ENCODE assay signal across 35 cellular contexts in genomic region chr21:38556390-38556789, GRCh38. TPM values are rescaled to one million over a fixed set of nuclear protein-coding genes. Genes with fewer than 3 reads are reported as not detected.
"Had no signal": no experiment of that assay in that cellular context is flagged by ENCODE, and none has a peak within 500 bp of the region (broad histone marks: within the 10 kb centered on the region; RNA-seq: fewer than 3 reads in every experiment).

No MANE protein-coding gene starts in this region.

- H3K9me3 Mint-ChIP-seq: activated CD4-positive, alpha-beta memory T cell treated with anti-CD3 and anti-CD28 coated beads, Interleukin-2, amount 10 ng/mL, durations not matched to agents 7 days and 5 days; activated CD4-positive, alpha-beta T cell treated with anti-CD3 and anti-CD28 coated beads, Interleukin-2, amount 10 ng/mL, durations not matched to agents 7 days and 5 days; activated T-cell treated with anti-CD3 and anti-CD28 coated beads, Interleukin-2, amount 50 U/mL, for 24 hours; activated T-cell treated with anti-CD3 and anti-CD28 coated beads, Interleukin-2, amount 50 U/mL, for 72 hours; central memory CD8-positive, alpha-beta T cell; T-helper 1 cell treated with Interleukin-12 subunit alpha and Interleukin-12 subunit beta and Interleukin-4 antibody, amounts not matched to agents 30 μg/mL and 1 μg/mL, for 36 hours had no signal

- H3K27ac ChIP-seq: brain microvascular endothelial cell, epithelial cell of prostate, esophagus squamous epithelium, gastroesophageal sphincter, heart right ventricle had no signal

- FAIRE-seq: astrocyte, bronchial epithelial cell, colon, endometrium, endothelial cell of umbilical vein had no signal

- H3K36me3 Mint-ChIP-seq: activated naive CD8-positive, alpha-beta T cell had no signal

- H3K4me3 Mint-ChIP-seq: activated CD4-positive, alpha-beta memory T cell treated with anti-CD3 and anti-CD28 coated beads, Interleukin-2, amount 10 ng/mL, durations not matched to agents 7 days and 5 days; activated CD4-positive, alpha-beta T cell treated with anti-CD3 and anti-CD28 coated beads, Interleukin-2, amount 10 ng/mL, durations not matched to agents 7 days and 5 days; activated naive CD8-positive, alpha-beta T cell; activated T-cell treated with anti-CD3 and anti-CD28 coated beads, Interleukin-2, amount 50 U/mL, for 24 hours; activated T-cell treated with anti-CD3 and anti-CD28 coated beads, Interleukin-2, amount 50 U/mL, for 72 hours; central memory CD8-positive, alpha-beta T cell; effector memory CD8-positive, alpha-beta T cell; T-helper 1 cell treated with Interleukin-12 subunit alpha and Interleukin-12 subunit beta and Interleukin-4 antibody, amounts not matched to agents 30 μg/mL and 1 μg/mL, for 36 hours had no signal

- DNase-seq: activated CD4-positive, alpha-beta memory T cell treated with anti-CD3 and anti-CD28 coated beads, Interleukin-2, amount 10 ng/mL, durations not matched to agents 7 days and 5 days; activated CD4-positive, alpha-beta T cell treated with anti-CD3 and anti-CD28 coated beads for 1 hour; activated CD4-positive, alpha-beta T cell treated with anti-CD3 and anti-CD28 coated beads for 4 hours; activated CD4-positive, alpha-beta T cell treated with anti-CD3 and anti-CD28 coated beads, Interleukin-2, amount 10 ng/mL, durations not matched to agents 7 days and 5 days; activated CD4-positive, alpha-beta T cell treated with anti-CD3 and anti-CD28 coated beads, Interleukin-2, amount 50 U/mL, for 4 hours; activated CD8-positive, alpha-beta memory T cell treated with anti-CD3 and anti-CD28 coated beads, Interleukin-2, amount 50 U/mL, for 48 hours; activated gamma-delta T cell; activated naive CD4-positive, alpha-beta T cell; activated naive CD4-positive, alpha-beta T cell treated with anti-CD3 and anti-CD28 coated beads, Interleukin-2, amount 50 U/mL, for 16 hours; activated T-cell treated with anti-CD3 and anti-CD28 coated beads for 4 hours; activated T-cell treated with anti-CD3 and anti-CD28 coated beads, Interleukin-2, amount 50 U/mL, for 24 hours; activated T-cell treated with anti-CD3 and anti-CD28 coated beads, Interleukin-2, amount 50 U/mL, for 72 hours; amniotic stem cell; anterior cingulate cortex; brain microvascular endothelial cell; cortex of kidney; dermis blood vessel endothelial cell; effector CD4-positive, alpha-beta T cell; effector memory CD8-positive, alpha-beta T cell; esophagus squamous epithelium; foreskin melanocyte; heart right ventricle; T-helper 9 cell had no signal

- ATAC-seq: activated T-cell treated with anti-CD3 and anti-CD28 coated beads, Interleukin-2, amount 50 U/mL, for 72 hours; effector memory CD8-positive, alpha-beta T cell; gastroesophageal sphincter; heart right ventricle had no signal

- H3K4me3 ChIP-seq: esophagus squamous epithelium, gastroesophageal sphincter, heart right ventricle had no signal

- H3K27me3 ChIP-seq: esophagus squamous epithelium had no signal

- H3K4me1 ChIP-seq: esophagus squamous epithelium, gastroesophageal sphincter, heart right ventricle had no signal

- H3K9me3 ChIP-seq: esophagus squamous epithelium, gastroesophageal sphincter, heart right ventricle had no signal

- H3K4me1 Mint-ChIP-seq: activated CD4-positive, alpha-beta memory T cell treated with anti-CD3 and anti-CD28 coated beads, Interleukin-2, amount 10 ng/mL, durations not matched to agents 7 days and 5 days; activated CD4-positive, alpha-beta T cell treated with anti-CD3 and anti-CD28 coated beads, Interleukin-2, amount 10 ng/mL, durations not matched to agents 7 days and 5 days; central memory CD8-positive, alpha-beta T cell had no signal

- H3K36me3 ChIP-seq: brain microvascular endothelial cell, esophagus squamous epithelium, gastroesophageal sphincter, heart right ventricle had no signal

- H3K27ac Mint-ChIP-seq: activated CD4-positive, alpha-beta memory T cell treated with anti-CD3 and anti-CD28 coated beads, Interleukin-2, amount 10 ng/mL, durations not matched to agents 7 days and 5 days; activated CD4-positive, alpha-beta T cell treated with anti-CD3 and anti-CD28 coated beads, Interleukin-2, amount 10 ng/mL, durations not matched to agents 7 days and 5 days; activated naive CD8-positive, alpha-beta T cell; activated T-cell treated with anti-CD3 and anti-CD28 coated beads, Interleukin-2, amount 50 U/mL, for 24 hours; activated T-cell treated with anti-CD3 and anti-CD28 coated beads, Interleukin-2, amount 50 U/mL, for 72 hours; effector memory CD8-positive, alpha-beta T cell; T-helper 1 cell treated with Interleukin-12 subunit alpha and Interleukin-12 subunit beta and Interleukin-4 antibody, amounts not matched to agents 30 μg/mL and 1 μg/mL, for 36 hours had no signal

RNA-seq across cellular contexts. Expression of gene ERG, which starts 58.1 kb away (rescaled TPM):
- total RNA-seq: activated CD4-positive, alpha-beta memory T cell treated with anti-CD3 and anti-CD28 coated beads, Interleukin-2, amount 10 ng/mL, durations not matched to agents 7 days and 5 days; activated CD4-positive, alpha-beta T cell treated with anti-CD3 and anti-CD28 coated beads, Interleukin-2, amount 10 ng/mL, durations not matched to agents 7 days and 5 days; fibroblast of villous mesenchyme had no signal
- polyA plus RNA-seq: fibroblast of lung had no signal
